1 cellular context compared by ENCODE assay signal in the genomic region with DNA sequence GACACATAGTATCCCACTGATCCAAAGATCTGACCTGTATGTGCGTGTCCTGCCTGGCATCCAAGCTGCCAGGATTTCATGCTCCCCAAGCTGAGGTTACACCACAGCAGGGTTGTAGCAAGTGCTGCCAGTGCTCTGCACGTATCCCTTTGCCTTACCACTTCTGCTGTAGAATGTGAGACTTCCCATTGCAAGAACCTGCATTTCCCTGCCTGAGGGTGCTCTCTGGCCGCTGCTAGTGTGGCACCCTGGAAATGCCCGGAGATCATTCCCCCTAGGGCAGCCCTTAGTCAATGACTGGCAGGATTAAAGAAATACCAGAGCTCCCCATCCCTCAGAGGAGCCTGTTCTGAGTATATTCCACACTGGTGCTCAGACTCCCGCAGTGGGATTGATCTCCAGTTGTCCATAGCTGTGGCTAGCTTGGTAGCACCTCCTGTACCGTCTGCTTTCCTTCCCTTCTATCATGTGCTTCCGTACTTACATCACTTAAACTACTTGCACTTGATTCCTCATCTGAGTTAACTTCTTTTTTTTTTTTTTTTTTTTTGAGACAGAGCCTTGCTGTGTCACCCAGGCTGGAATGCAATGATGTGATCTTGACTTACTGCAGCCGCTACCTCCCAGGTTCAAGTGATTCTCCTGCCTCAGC.
TF ChIP-seq lines count a peak whose summit lies in the region.

No MANE protein-coding gene starts in this region.

TF ChIP-seq in IMR-90, 13 proteins besides CTCF, POLR2A, EP300 and RAD21:
- no peak for TF ChIP-seq RFX5 (IDR thresholded peaks at IDR 0.05; ENCODE audit: low read depth, low read length)
- TF ChIP-seq MAZ (IDR thresholded peaks at IDR 0.05; ENCODE audit: borderline replicate concordance, low read depth, low read length) = no peak
- no peak for TF ChIP-seq FOS (IDR thresholded peaks at IDR 0.05; ENCODE audit: low read depth, low read length)
- TF ChIP-seq, protein P1, sequence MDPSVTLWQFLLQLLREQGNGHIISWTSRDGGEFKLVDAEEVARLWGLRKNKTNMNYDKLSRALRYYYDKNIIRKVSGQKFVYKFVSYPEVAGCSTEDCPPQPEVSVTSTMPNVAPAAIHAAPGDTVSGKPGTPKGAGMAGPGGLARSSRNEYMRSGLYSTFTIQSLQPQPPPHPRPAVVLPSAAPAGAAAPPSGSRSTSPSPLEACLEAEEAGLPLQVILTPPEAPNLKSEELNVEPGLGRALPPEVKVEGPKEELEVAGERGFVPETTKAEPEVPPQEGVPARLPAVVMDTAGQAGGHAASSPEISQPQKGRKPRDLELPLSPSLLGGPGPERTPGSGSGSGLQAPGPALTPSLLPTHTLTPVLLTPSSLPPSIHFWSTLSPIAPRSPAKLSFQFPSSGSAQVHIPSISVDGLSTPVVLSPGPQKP (IDR thresholded peaks at IDR 0.05; ENCODE audit: borderline replicate concordance, low read depth, low read length) = no peak
- TF ChIP-seq RCOR1 (IDR thresholded peaks at IDR 0.05; ENCODE audit: insufficient replicate concordance, low read length) = no peak
- no peak for TF ChIP-seq CHD1 (IDR thresholded peaks at IDR 0.05; ENCODE audit: low read depth, low read length)
- no peak for TF ChIP-seq BHLHE40 (IDR thresholded peaks at IDR 0.05; ENCODE audit: low read depth, low read length)
- TF ChIP-seq MAFK (IDR thresholded peaks at IDR 0.05; ENCODE audit: low read depth, low read length) = no peak
- no peak for TF ChIP-seq SMC3 (IDR thresholded peaks at IDR 0.05; ENCODE audit: low read depth, low read length)
- TF ChIP-seq NFE2L2 (IDR thresholded peaks at IDR 0.05; ENCODE audit: low read depth, low read length) = no peak
- no peak for TF ChIP-seq MXI1 (IDR thresholded peaks at IDR 0.05; ENCODE audit: borderline replicate concordance, low read depth, low read length)
- no peak for TF ChIP-seq CEBPB (IDR thresholded peaks at IDR 0.05; ENCODE audit: low read depth, low read length)
- TF ChIP-seq, protein P2, sequence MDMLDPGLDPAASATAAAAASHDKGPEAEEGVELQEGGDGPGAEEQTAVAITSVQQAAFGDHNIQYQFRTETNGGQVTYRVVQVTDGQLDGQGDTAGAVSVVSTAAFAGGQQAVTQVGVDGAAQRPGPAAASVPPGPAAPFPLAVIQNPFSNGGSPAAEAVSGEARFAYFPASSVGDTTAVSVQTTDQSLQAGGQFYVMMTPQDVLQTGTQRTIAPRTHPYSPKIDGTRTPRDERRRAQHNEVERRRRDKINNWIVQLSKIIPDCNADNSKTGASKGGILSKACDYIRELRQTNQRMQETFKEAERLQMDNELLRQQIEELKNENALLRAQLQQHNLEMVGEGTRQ (IDR thresholded peaks at IDR 0.05; ENCODE audit: low read depth, low read length) = no peak
TF ChIP-seq in IMR-90: peak in this region for 0.
